ENCODE assay signal across 11 cellular contexts in the genomic region with DNA sequence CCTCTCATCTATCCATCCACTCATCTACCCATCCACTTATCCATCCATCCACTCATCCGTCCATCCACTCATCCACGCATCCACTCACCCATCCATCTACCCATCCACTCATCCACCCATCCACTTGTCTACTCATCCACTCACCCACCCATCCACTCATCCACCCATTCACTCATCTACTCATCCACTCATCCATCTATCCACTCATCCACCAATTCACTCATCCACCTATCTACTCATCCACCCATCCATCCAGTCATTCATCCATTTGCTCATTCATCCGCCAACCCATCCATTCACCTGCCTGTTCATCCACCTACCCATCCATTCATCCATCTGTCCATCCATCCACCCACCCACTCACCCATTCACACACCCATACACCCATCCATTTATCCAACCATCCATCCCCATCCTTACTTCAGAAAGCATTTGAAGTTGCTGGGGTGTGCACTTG.
DNase-seq lines count a peak whose midpoint lies in the region; ATAC-seq and TF ChIP-seq lines count a peak whose summit lies in the region.
"Had no signal": no experiment of that assay in that cellular context is flagged by ENCODE, and none has a peak within 500 bp of the region (broad histone marks: within the 10 kb centered on the region; RNA-seq: fewer than 3 reads in every experiment).

No MANE protein-coding gene starts in this region.

- peaks cover 56% of the 10 kb centered on the region for H3K36me3 Mint-ChIP-seq in T-helper 1 cell treated with Interleukin-12 subunit alpha and Interleukin-12 subunit beta and Interleukin-4 antibody, amounts not matched to agents 30 μg/mL and 1 μg/mL, for 36 hours (ENCODE audit: low read depth)

- peaks cover 84% of the 10 kb centered on the region for H3K4me1 Mint-ChIP-seq in T-helper 1 cell treated with Interleukin-12 subunit alpha and Interleukin-12 subunit beta and Interleukin-4 antibody, amounts not matched to agents 30 μg/mL and 1 μg/mL, for 36 hours (ENCODE audit: low read depth)

- H3K36me3 ChIP-seq in SJCRH30 (peaks cover 5% of the 10 kb centered on the region), gastrocnemius medialis (no peaks in the 10 kb centered on the region)
- H3K36me3 ChIP-seq: colonic mucosa, thyroid gland had no signal

- TF ChIP-seq CTCF in gastrocnemius medialis (IDR thresholded peaks at IDR 0.05 in 4 of 5, conservative IDR thresholded peaks at IDR 0.05 in 1 of 5) (no peak), omental fat pad (IDR thresholded peaks at IDR 0.05) (no peak)

- intact Hi-C loops in gastrocnemius medialis (cut with DNase I; ENCODE audit: low total_unique reads), result loop anchor here (2.0 kb wide), 1 partner anchor 18 kb away; no protein-coding TSS in a partner anchor

- no peaks in the 10 kb centered on the region for H3K27me3 Mint-ChIP-seq in T-helper 1 cell treated with Interleukin-12 subunit alpha and Interleukin-12 subunit beta and Interleukin-4 antibody, amounts not matched to agents 30 μg/mL and 1 μg/mL, for 36 hours (ENCODE audit: low read depth)

- peaks cover 5% of the 10 kb centered on the region for H3K9me3 Mint-ChIP-seq in T-helper 1 cell treated with Interleukin-12 subunit alpha and Interleukin-12 subunit beta and Interleukin-4 antibody, amounts not matched to agents 30 μg/mL and 1 μg/mL, for 36 hours

- H3K4me3 ChIP-seq in SJCRH30 (no peak overlapping the region), gastrocnemius medialis (no peak overlapping the region)
- H3K4me3 ChIP-seq: colonic mucosa, thyroid gland had no signal

- no peak for ATAC-seq in gastrocnemius medialis
- no peak for ATAC-seq in omental fat pad (ENCODE audit: low FRiP score)
- ATAC-seq in HG02798 (IDR thresholded peaks at IDR 0.05; ENCODE audit: poor library complexity, unreplicated experiment), result no peak

- TF ChIP-seq POLR2A in gastrocnemius medialis (IDR thresholded peaks at IDR 0.05), result no peak

- H3K27ac ChIP-seq in SJCRH30 (peak overlapping the region; percentile 23; the same call in 1 of the 2 replicates), epithelial cell of prostate (peak overlapping the region; percentile 82), gastrocnemius medialis (peak overlapping the region in 3 of 4 donors; percentile 51 to 85 (median 72))

- H3K4me1 ChIP-seq in SJCRH30 (peaks cover 34% of the 10 kb centered on the region), gastrocnemius medialis (peaks cover 31 to 59% of the 10 kb centered on the region in 2 donors)

- peak overlapping the region; percentile 19 for H3K4me3 Mint-ChIP-seq in T-helper 1 cell treated with Interleukin-12 subunit alpha and Interleukin-12 subunit beta and Interleukin-4 antibody, amounts not matched to agents 30 μg/mL and 1 μg/mL, for 36 hours

- H3K27ac Mint-ChIP-seq in T-helper 1 cell treated with Interleukin-12 subunit alpha and Interleukin-12 subunit beta and Interleukin-4 antibody, amounts not matched to agents 30 μg/mL and 1 μg/mL, for 36 hours, result peak overlapping the region; percentile 71

- H3K27me3 ChIP-seq in SJCRH30 (no peaks in the 10 kb centered on the region), gastrocnemius medialis (no peaks in the 10 kb centered on the region)
- H3K27me3 ChIP-seq: colonic mucosa, thyroid gland had no signal

- H3K9me3 ChIP-seq in SJCRH30 (replicated peaks) (no peaks in the 10 kb centered on the region), gastrocnemius medialis (no peaks in the 10 kb centered on the region)
- H3K9me3 ChIP-seq: colonic mucosa, thyroid gland had no signal

- in situ Hi-C loops in gastrocnemius medialis (cut with MboI; ENCODE audit: low sequenced_read_pairs in 4 of 4), result no loop called here
- in situ Hi-C loops in KBM-7 (cut with MboI; ENCODE audit: low pct_unique_long_range_greater_than_20kb, low sequenced_read_pairs), result no loop called here

- no peak for DNase-seq in T-helper 1 cell
- no peak for DNase-seq in SJCRH30
- no peak for DNase-seq in epithelial cell of prostate (ENCODE audit: low read depth, low spot score)
- no peak for DNase-seq in gastrocnemius medialis
- no peak for DNase-seq in KBM-7
- DNase-seq in omental fat pad (ENCODE audit: low spot score), result no peak
- DNase-seq: colonic mucosa, GF-D8, thyroid gland had no signal

Comparison
In these comparisons a context has a peak if more than half of its experiments do, and no peak if none do; other contexts are left out.
1. H3K27ac ChIP-seq: peak in every context shown above with its lines; median percentile 82 in epithelial cell of prostate; 72 in gastrocnemius medialis; 23 in SJCRH30.